In the genomic region with DNA sequence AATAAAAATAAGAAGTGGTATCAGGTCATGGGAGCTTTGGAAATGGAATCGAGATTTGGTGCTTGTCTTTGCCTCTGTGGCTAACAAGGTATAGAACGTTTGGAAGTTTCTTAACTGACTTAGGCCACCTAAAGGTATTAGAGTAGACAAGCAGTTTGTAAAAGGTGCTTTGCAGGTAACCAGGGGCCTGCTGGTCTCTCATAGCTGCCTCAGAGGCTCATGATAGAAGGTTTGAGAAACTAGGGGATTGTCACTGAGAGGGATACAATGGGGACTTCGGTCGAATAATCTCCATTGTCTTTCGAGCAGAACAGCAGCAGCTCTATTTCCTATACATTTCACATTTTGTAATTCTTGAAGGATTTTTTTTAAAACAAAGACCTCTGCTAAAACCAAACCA, we compare ENCODE assay signal across 2 cellular contexts.
TF ChIP-seq lines count a peak whose summit lies in the region.

No MANE protein-coding gene starts in this region.

TF ChIP-seq in WTC11, 78 proteins besides CTCF, POLR2A, EP300 and RAD21 (continued from another document and continues in another):
- TF ChIP-seq, protein P1, sequence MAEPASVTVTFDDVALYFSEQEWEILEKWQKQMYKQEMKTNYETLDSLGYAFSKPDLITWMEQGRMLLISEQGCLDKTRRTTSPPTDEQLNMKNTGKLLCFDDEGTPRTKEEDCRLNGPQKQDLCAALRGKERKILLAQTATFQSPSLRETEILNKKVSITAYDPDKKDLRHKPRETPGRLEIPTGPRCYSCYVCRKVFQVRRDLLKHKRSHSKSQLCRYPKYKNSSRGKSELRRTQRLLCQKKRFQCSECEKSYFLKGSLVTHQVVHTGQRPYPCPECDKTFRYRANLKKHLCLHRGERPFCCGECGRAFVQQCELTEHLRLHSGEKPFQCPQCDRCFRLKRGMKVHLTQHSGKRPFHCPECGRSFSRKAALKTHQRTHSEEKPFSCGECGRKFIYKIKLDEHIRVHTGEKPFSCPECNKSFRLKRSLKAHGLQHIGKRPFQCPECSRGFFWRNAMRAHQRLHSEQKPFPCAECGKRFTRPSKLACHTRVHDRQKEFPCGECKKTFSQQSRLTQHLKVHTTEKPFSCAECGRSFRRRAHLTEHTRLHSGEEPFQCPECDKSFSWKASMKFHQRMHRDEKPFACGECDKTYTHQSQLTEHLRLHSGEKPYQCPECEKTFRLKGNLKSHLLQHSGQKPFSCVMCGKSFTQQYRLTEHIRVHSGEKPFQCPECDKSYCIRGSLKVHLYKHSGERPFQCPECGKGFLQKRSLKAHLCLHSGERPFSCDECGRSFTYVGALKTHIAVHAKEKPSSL (CRISPR knock-in tag; conservative IDR thresholded peaks at IDR 0.05), result no peak
- TF ChIP-seq MLX (CRISPR knock-in tag; IDR thresholded peaks at IDR 0.05) (no peak), ZNF671 (CRISPR knock-in tag; IDR thresholded peaks at IDR 0.05) (no peak), STAT6 (CRISPR knock-in tag; conservative IDR thresholded peaks at IDR 0.05; ENCODE audit: low read depth) (no peak), ZNF423 (CRISPR knock-in tag; IDR thresholded peaks at IDR 0.05) (no peak), KAT7 (CRISPR knock-in tag; IDR thresholded peaks at IDR 0.05; ENCODE audit: borderline replicate concordance) (no peak), ZNF281 (CRISPR knock-in tag; IDR thresholded peaks at IDR 0.05) (no peak), SP1 (CRISPR knock-in tag; conservative IDR thresholded peaks at IDR 0.05) (no peak), ZNF263 (CRISPR knock-in tag; IDR thresholded peaks at IDR 0.05; ENCODE audit: low read depth) (no peak), ZNF416 (CRISPR knock-in tag; IDR thresholded peaks at IDR 0.05) (no peak), ZNF317 (CRISPR knock-in tag; IDR thresholded peaks at IDR 0.05; ENCODE audit: borderline replicate concordance, low read depth) (no peak)
- TF ChIP-seq, protein P2, sequence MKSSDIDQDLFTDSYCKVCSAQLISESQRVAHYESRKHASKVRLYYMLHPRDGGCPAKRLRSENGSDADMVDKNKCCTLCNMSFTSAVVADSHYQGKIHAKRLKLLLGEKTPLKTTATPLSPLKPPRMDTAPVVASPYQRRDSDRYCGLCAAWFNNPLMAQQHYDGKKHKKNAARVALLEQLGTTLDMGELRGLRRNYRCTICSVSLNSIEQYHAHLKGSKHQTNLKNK (CRISPR knock-in tag; IDR thresholded peaks at IDR 0.05), result no peak
- TF ChIP-seq, protein P3, sequence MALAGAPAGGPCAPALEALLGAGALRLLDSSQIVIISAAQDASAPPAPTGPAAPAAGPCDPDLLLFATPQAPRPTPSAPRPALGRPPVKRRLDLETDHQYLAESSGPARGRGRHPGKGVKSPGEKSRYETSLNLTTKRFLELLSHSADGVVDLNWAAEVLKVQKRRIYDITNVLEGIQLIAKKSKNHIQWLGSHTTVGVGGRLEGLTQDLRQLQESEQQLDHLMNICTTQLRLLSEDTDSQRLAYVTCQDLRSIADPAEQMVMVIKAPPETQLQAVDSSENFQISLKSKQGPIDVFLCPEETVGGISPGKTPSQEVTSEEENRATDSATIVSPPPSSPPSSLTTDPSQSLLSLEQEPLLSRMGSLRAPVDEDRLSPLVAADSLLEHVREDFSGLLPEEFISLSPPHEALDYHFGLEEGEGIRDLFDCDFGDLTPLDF (CRISPR knock-in tag; IDR thresholded peaks at IDR 0.05), result no peak
- TF ChIP-seq, protein P4, sequence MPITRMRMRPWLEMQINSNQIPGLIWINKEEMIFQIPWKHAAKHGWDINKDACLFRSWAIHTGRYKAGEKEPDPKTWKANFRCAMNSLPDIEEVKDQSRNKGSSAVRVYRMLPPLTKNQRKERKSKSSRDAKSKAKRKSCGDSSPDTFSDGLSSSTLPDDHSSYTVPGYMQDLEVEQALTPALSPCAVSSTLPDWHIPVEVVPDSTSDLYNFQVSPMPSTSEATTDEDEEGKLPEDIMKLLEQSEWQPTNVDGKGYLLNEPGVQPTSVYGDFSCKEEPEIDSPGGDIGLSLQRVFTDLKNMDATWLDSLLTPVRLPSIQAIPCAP (CRISPR knock-in tag; IDR thresholded peaks at IDR 0.05), result no peak

TF ChIP-seq in SK-N-SH treated with all-trans-retinoic acid at 6 μM for 48 hours, 23 proteins besides CTCF, POLR2A, EP300 and RAD21 (continued from another document):
- TF ChIP-seq, protein P5, sequence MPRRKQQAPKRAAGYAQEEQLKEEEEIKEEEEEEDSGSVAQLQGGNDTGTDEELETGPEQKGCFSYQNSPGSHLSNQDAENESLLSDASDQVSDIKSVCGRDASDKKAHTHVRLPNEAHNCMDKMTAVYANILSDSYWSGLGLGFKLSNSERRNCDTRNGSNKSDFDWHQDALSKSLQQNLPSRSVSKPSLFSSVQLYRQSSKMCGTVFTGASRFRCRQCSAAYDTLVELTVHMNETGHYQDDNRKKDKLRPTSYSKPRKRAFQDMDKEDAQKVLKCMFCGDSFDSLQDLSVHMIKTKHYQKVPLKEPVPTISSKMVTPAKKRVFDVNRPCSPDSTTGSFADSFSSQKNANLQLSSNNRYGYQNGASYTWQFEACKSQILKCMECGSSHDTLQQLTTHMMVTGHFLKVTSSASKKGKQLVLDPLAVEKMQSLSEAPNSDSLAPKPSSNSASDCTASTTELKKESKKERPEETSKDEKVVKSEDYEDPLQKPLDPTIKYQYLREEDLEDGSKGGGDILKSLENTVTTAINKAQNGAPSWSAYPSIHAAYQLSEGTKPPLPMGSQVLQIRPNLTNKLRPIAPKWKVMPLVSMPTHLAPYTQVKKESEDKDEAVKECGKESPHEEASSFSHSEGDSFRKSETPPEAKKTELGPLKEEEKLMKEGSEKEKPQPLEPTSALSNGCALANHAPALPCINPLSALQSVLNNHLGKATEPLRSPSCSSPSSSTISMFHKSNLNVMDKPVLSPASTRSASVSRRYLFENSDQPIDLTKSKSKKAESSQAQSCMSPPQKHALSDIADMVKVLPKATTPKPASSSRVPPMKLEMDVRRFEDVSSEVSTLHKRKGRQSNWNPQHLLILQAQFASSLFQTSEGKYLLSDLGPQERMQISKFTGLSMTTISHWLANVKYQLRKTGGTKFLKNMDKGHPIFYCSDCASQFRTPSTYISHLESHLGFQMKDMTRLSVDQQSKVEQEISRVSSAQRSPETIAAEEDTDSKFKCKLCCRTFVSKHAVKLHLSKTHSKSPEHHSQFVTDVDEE (CRISPR knock-in tag; IDR thresholded peaks at IDR 0.05), result no peak
- TF ChIP-seq SNAI2 (CRISPR knock-in tag; IDR thresholded peaks at IDR 0.05) (no peak), ARNTL (CRISPR knock-in tag; IDR thresholded peaks at IDR 0.05; ENCODE audit: borderline replicate concordance, low read depth) (no peak), ZC3H10 (CRISPR knock-in tag; IDR thresholded peaks at IDR 0.05) (no peak), BACH2 (CRISPR knock-in tag; IDR thresholded peaks at IDR 0.05; ENCODE audit: borderline replicate concordance) (no peak), ZNF70 (CRISPR knock-in tag; IDR thresholded peaks at IDR 0.05) (no peak), CREB5 (CRISPR knock-in tag; IDR thresholded peaks at IDR 0.05; ENCODE audit: low read depth) (no peak), POU6F1 (CRISPR knock-in tag; IDR thresholded peaks at IDR 0.05; ENCODE audit: borderline replicate concordance, low read depth) (no peak), ISL1 (CRISPR knock-in tag; IDR thresholded peaks at IDR 0.05) (no peak)
